ENCODE assay signal across 1 cellular context in genomic region chr18:12038661-12039417, GRCh38.
TF ChIP-seq lines count a peak whose summit lies in the region.

No MANE protein-coding gene starts in this region.

TF ChIP-seq in K562, 482 proteins besides CTCF, POLR2A, EP300 and RAD21 (continued from another document and continues in another):
- TF ChIP-seq CREB3 (tag; conservative IDR thresholded peaks at IDR 0.05; ENCODE audit: low read depth) (no peak), STAT6 (CRISPR knock-in tag; IDR thresholded peaks at IDR 0.05) (peak; percentile 59; the same call in 1 of the 2 replicates), DEAF1 (CRISPR knock-in tag; IDR thresholded peaks at IDR 0.05) (peak; percentile 81), MLX (CRISPR knock-in tag; conservative IDR thresholded peaks at IDR 0.05) (no peak), SREBF1 (IDR thresholded peaks at IDR 0.05; ENCODE audit: borderline replicate concordance, low read depth, low read length) (no peak), ZNF77 (CRISPR knock-in tag; IDR thresholded peaks at IDR 0.05) (no peak), DMBX1 (CRISPR knock-in tag; IDR thresholded peaks at IDR 0.05; ENCODE audit: borderline replicate concordance) (no peak), ETV5 (CRISPR knock-in tag; IDR thresholded peaks at IDR 0.05; ENCODE audit: low read depth) (peak; percentile 37; the same call in 1 of the 2 replicates), ZC3H4 (CRISPR knock-in tag; IDR thresholded peaks at IDR 0.05; ENCODE audit: borderline replicate concordance) (no peak), ZNF507 (tag; conservative IDR thresholded peaks at IDR 0.05) (no peak), TAF9B (IDR thresholded peaks at IDR 0.05; ENCODE audit: partially characterized antibody) (no peak), GTF3C2 (IDR thresholded peaks at IDR 0.05; ENCODE audit: borderline replicate concordance, extremely low read depth, insufficient read length) (no peak), KLF1 (tag; IDR thresholded peaks at IDR 0.05) (no peak; the same call in 1 of the 2 replicates), GTF2A2 (tag; IDR thresholded peaks at IDR 0.05) (no peak), MYC (IDR thresholded peaks at IDR 0.05; ENCODE audit: low read depth, low read length) (peak; percentile 44; the same call in 1 of the 2 replicates), MYC (CRISPR knock-in tag; IDR thresholded peaks at IDR 0.05; ENCODE audit: borderline replicate concordance, low read depth) (no peak), ZNF76 (CRISPR knock-in tag; IDR thresholded peaks at IDR 0.05; ENCODE audit: borderline replicate concordance) (no peak), CXXC5 (CRISPR knock-in tag; IDR thresholded peaks at IDR 0.05) (peak; percentile 54), ZNF239 (CRISPR knock-in tag; IDR thresholded peaks at IDR 0.05) (no peak), BHLHE40 (IDR thresholded peaks at IDR 0.05; ENCODE audit: low read length) (peak; percentile 86), CTBP1 (IDR thresholded peaks at IDR 0.05; ENCODE audit: borderline replicate concordance) (peak; percentile 40; the same call in 1 of the 2 replicates), MLLT1 (IDR thresholded peaks at IDR 0.05) (no peak), PRDM10 (IDR thresholded peaks at IDR 0.05; ENCODE audit: partially characterized antibody) (peak; percentile 74), HNRNPL (IDR thresholded peaks at IDR 0.05; ENCODE audit: low read depth, low read length) (peak; percentile 59; the same call in 1 of the 2 replicates), CREM (IDR thresholded peaks at IDR 0.05; ENCODE audit: low read depth) (peak; percentile 36; the same call in 1 of the 2 replicates), ARNT (IDR thresholded peaks at IDR 0.05) (no peak), HCFC1 (IDR thresholded peaks at IDR 0.05; ENCODE audit: low read depth, low read length) (0 out of 2 replicates have a peak, but pooled peaks have one; percentile 16), ELK3 (CRISPR knock-in tag; IDR thresholded peaks at IDR 0.05) (no peak), CBX3 (IDR thresholded peaks at IDR 0.05; ENCODE audit: borderline replicate concordance in 1 of 2, low read length in 2 of 2) (no peak), ZZZ3 (IDR thresholded peaks at IDR 0.05) (no peak)
